8 cellular contexts compared by ENCODE assay signal in genomic region chr1:37931493-37932158, GRCh38. TPM values are rescaled to one million over a fixed set of nuclear protein-coding genes. Genes with fewer than 3 reads are reported as not detected.
DNase-seq lines count a peak whose midpoint lies in the region; ATAC-seq, FAIRE-seq and TF ChIP-seq lines count a peak whose summit lies in the region.

No MANE protein-coding gene starts in this region.

- peaks cover 7% of the 10 kb centered on the region for H3K79me2 ChIP-seq in HepG2 (ENCODE audit: insufficient read depth, low read length)

- ATAC-seq in GM19395 (IDR thresholded peaks at IDR 0.05; ENCODE audit: unreplicated experiment) (peak; percentile 88), HG03521 (IDR thresholded peaks at IDR 0.05; ENCODE audit: unreplicated experiment) (peak; percentile 95), HepG2 (peak; percentile 99)

- H3K27me3 ChIP-seq in HepG2 (ENCODE audit: control insufficient read depth in 1 of 2, insufficient read depth in 2 of 2, low read length in 2 of 2): no peaks in the 10 kb centered on the region

- H3K4me3 ChIP-seq in HepG2 (replicated peaks in 1 of 3; ENCODE audit: insufficient read depth in 1 of 3, low read depth in 2 of 3, low read length in 3 of 3): peak overlapping the region; percentile 84 to 90 (median 88)

- 4% methylated on average over 9 of the region's 58 CpGs for WGBS in HepG2 (ENCODE audit: low lambda C conversion rate)

- H3K4me1 ChIP-seq in HepG2 (ENCODE audit: insufficient read depth, low read length): peaks cover 23% of the 10 kb centered on the region

- H3K9ac ChIP-seq in HepG2 (ENCODE audit: insufficient read depth, low read depth, low read length): peak overlapping the region; percentile 70

- no peaks in the 10 kb centered on the region for H3K27me3 Mint-ChIP-seq in activated CD4-positive, alpha-beta T cell treated with anti-CD3 and anti-CD28 coated beads, Interleukin-2, amount 10 ng/mL, durations not matched to agents 7 days and 5 days
- no peaks in the 10 kb centered on the region for H3K27me3 Mint-ChIP-seq in dendritic cell treated with granulocyte-macrophage colony-stimulating factor and Interleukin-4, amounts not matched to agents 40 ng/mL and 50 ng/mL, for 4 days

- no TSS peak for BruUV-seq in HepG2 (replicated peaks; lab: Mats Ljungman, UMichigan)

- H4K20me1 ChIP-seq in HepG2 (ENCODE audit: insufficient read depth, low read length): no peaks in the 10 kb centered on the region; the same call in 1 of the 2 replicates

- H3K4me2 ChIP-seq in HepG2 (ENCODE audit: low read depth, low read length): peak overlapping the region; percentile 97

- H3K4me1 Mint-ChIP-seq in activated CD4-positive, alpha-beta T cell treated with anti-CD3 and anti-CD28 coated beads, Interleukin-2, amount 10 ng/mL, durations not matched to agents 7 days and 5 days: peaks cover 40% of the 10 kb centered on the region
- peaks cover 36% of the 10 kb centered on the region for H3K4me1 Mint-ChIP-seq in dendritic cell treated with granulocyte-macrophage colony-stimulating factor and Interleukin-4, amounts not matched to agents 40 ng/mL and 50 ng/mL, for 4 days (ENCODE audit: low read depth)

- no peak for TF ChIP-seq RAD21 in HepG2 (CRISPR knock-in tag; IDR thresholded peaks at IDR 0.05)

- CTCF ChIA-PET in activated CD4-positive, alpha-beta T cell treated with anti-CD3 and anti-CD28 coated beads, Interleukin-2, amount 10 ng/mL, durations not matched to agents 7 days and 5 days (lab: Charles Lee): interaction anchor here (0.5 to 1.7 kb wide), 11 partner anchors 8 to 702 kb away, joined by 3 to 9 read pairs (median 3); partner anchors contain the start of gene MTF1
- CTCF ChIA-PET in HepG2 (lab: Yijun Ruan, JAX; ENCODE audit: low intra/inter-chr PET ratio, low total read pairs): no interaction called here

- no peak for TF ChIP-seq CTCF in HepG2 (CRISPR knock-in tag; IDR thresholded peaks at IDR 0.05)

- H2AFZ ChIP-seq in HepG2 (ENCODE audit: low read length): no peak overlapping the region

- peak in 1 of 2 experiments; percentile 43; a peak in 1 of 4 replicates for TF ChIP-seq POLR2A in HepG2 (IDR thresholded peaks at IDR 0.05; ENCODE audit: insufficient read depth in 1 of 2, low read depth in 2 of 2, low read length in 2 of 2)

- peak overlapping the region; percentile 45 for H3K27ac ChIP-seq in HepG2 (ENCODE audit: extremely low read length, insufficient read depth, low read length)

- no peaks in the 10 kb centered on the region for H3K9me3 Mint-ChIP-seq in activated CD4-positive, alpha-beta T cell treated with anti-CD3 and anti-CD28 coated beads, Interleukin-2, amount 10 ng/mL, durations not matched to agents 7 days and 5 days
- no peaks in the 10 kb centered on the region for H3K9me3 Mint-ChIP-seq in dendritic cell treated with granulocyte-macrophage colony-stimulating factor and Interleukin-4, amounts not matched to agents 40 ng/mL and 50 ng/mL, for 4 days

- H3K27ac Mint-ChIP-seq in activated CD4-positive, alpha-beta T cell treated with anti-CD3 and anti-CD28 coated beads, Interleukin-2, amount 10 ng/mL, durations not matched to agents 7 days and 5 days: peak overlapping the region; percentile 76
- H3K27ac Mint-ChIP-seq in dendritic cell treated with granulocyte-macrophage colony-stimulating factor and Interleukin-4, amounts not matched to agents 40 ng/mL and 50 ng/mL, for 4 days: peak overlapping the region; percentile 87

- peaks cover 17% of the 10 kb centered on the region for H3K36me3 Mint-ChIP-seq in activated CD4-positive, alpha-beta T cell treated with anti-CD3 and anti-CD28 coated beads, Interleukin-2, amount 10 ng/mL, durations not matched to agents 7 days and 5 days (ENCODE audit: low read depth)
- H3K36me3 Mint-ChIP-seq in dendritic cell treated with granulocyte-macrophage colony-stimulating factor and Interleukin-4, amounts not matched to agents 40 ng/mL and 50 ng/mL, for 4 days (ENCODE audit: low read depth): peaks cover 53% of the 10 kb centered on the region

- FAIRE-seq in HepG2 (lab: Jason Lieb, UNC): peak; percentile 56

- POLR2A ChIA-PET in activated CD4-positive, alpha-beta T cell treated with anti-CD3 and anti-CD28 coated beads, Interleukin-2, amount 10 ng/mL, durations not matched to agents 7 days and 5 days (lab: Charles Lee): interaction anchor here (0.7 kb wide), 1 partner anchor 231 kb away, joined by 3 read pairs; no protein-coding TSS in a partner anchor
- POLR2A ChIA-PET in HepG2 (lab: Yijun Ruan, JAX): interaction anchor here (0.6 to 2.3 kb wide), 9 partner anchors 9 to 123 kb away, joined by 3 to 20 read pairs (median 4); partner anchors contain the start of genes INPP5B, MTF1 and YRDC

- H3K9me3 ChIP-seq in HepG2 (ENCODE audit: low read length): no peaks in the 10 kb centered on the region

- H3K36me3 ChIP-seq in HepG2 (replicated peaks in 1 of 2; ENCODE audit: control insufficient read depth in 1 of 2, insufficient read depth in 2 of 2, low read length in 2 of 2): no peaks in the 10 kb centered on the region

- peak overlapping the region; percentile 95 for H3K4me3 Mint-ChIP-seq in activated CD4-positive, alpha-beta T cell treated with anti-CD3 and anti-CD28 coated beads, Interleukin-2, amount 10 ng/mL, durations not matched to agents 7 days and 5 days
- H3K4me3 Mint-ChIP-seq in dendritic cell treated with granulocyte-macrophage colony-stimulating factor and Interleukin-4, amounts not matched to agents 40 ng/mL and 50 ng/mL, for 4 days: peak overlapping the region; percentile 93

- TF ChIP-seq EP300 in HepG2 (IDR thresholded peaks at IDR 0.05; ENCODE audit: low read depth in 2 of 2, low read length in 2 of 2) (no peak), HepG2 (CRISPR knock-in tag; IDR thresholded peaks at IDR 0.05; ENCODE audit: borderline replicate concordance) (no peak)

- in situ Hi-C loops in HepG2 (cut with HindIII; ENCODE audit: extremely low pct_ligation_motif_present, low pct_unique_long_range_greater_than_20kb): no loop called here

- DNase-seq in CD1c-positive myeloid dendritic cell (ENCODE audit: extremely low spot score) (peak; percentile 98), NCI-H69 (lab: John Stamatoyannopoulos, UW) (peak; percentile 96), HepG2 (ENCODE audit: low spot score) (peak; percentile 95)
- peak; percentile 98 for DNase-seq in activated CD4-positive, alpha-beta T cell treated with anti-CD3 and anti-CD28 coated beads, Interleukin-2, amount 10 ng/mL, durations not matched to agents 7 days and 5 days
- DNase-seq in stimulated activated CD4-positive, alpha-beta T cell treated with anti-CD3 and anti-CD28 coated beads, Interleukin-2, amount 100 ng/mL, for 4 hours (ENCODE audit: low read depth): peak; percentile 95

- intact Hi-C loops in dendritic cell treated with granulocyte-macrophage colony-stimulating factor and Interleukin-4, amounts not matched to agents 40 ng/mL and 50 ng/mL, for 4 days (cut with micrococcal nuclease): no loop called here
- intact Hi-C loops in HepG2 (cut with micrococcal nuclease; ENCODE audit: unreplicated experiment): loop anchor here (2.0 kb wide), 1 partner anchor 15 kb away; the partner anchor contains the start of gene INPP5B

RNA-seq across cellular contexts. Expression of gene INPP5B, which starts 15.2 kb away (rescaled TPM):
- total RNA-seq in activated CD4-positive, alpha-beta T cell treated with anti-CD3 and anti-CD28 coated beads, Interleukin-2, amount 10 ng/mL, durations not matched to agents 7 days and 5 days: 10 to 100 TPM; 31.5 to 33.8 TPM
- total RNA-seq in HepG2 (2016; rRNA removed; fragmentation: Illumina TruSeq; extraction: Trizol): 9.0 and 9.1 TPM in 2 replicates
- total RNA-seq in HepG2 (2016; cell fraction: cytosol; rRNA removed; fragmentation: Illumina TruSeq; extraction: Trizol; ENCODE audit: low read depth): 3.6 and 5.3 TPM in 2 replicates
- total RNA-seq in HepG2 (2016; cell fraction: insoluble cytoplasmic fraction; rRNA removed; fragmentation: Illumina TruSeq; extraction: Trizol): 8.8 and 11.3 TPM in 2 replicates
- 3.4 and 3.8 TPM in 2 replicates for total RNA-seq in HepG2 (2016; cell fraction: membrane; rRNA removed; fragmentation: Illumina TruSeq; extraction: Trizol)
- 7.2 and 10.1 TPM in 2 replicates for total RNA-seq in HepG2 (2016; cell fraction: nucleus; rRNA removed; fragmentation: Illumina TruSeq; extraction: Trizol)
- polyA plus RNA-seq in HepG2 (2011; rRNA removed): 9.8 and 10.9 TPM in 2 replicates
- polyA plus RNA-seq in HepG2 (2011; cell fraction: cytosol; rRNA removed): 5.7 and 7.2 TPM in 2 replicates
- 13.9 and 16.7 TPM in 2 replicates for polyA plus RNA-seq in HepG2 (2011; cell fraction: nucleus; rRNA removed)
- 6.0 and 6.2 TPM in 2 replicates for polyA plus RNA-seq in HepG2 (2012)
- 0.57 and 0.60 TPM in 2 replicates for polyA plus RNA-seq in HepG2 (2016; cell fraction: cytosol; fragmentation: Illumina TruSeq; extraction: Trizol; ENCODE audit: low read depth)
- 5.8 and 6.1 TPM in 2 replicates for polyA plus RNA-seq in HepG2 (2016; cell fraction: insoluble cytoplasmic fraction; fragmentation: Illumina TruSeq; extraction: Trizol; ENCODE audit: low read depth)
- polyA plus RNA-seq in HepG2 (2016; cell fraction: membrane; fragmentation: Illumina TruSeq; extraction: Trizol; ENCODE audit: low read depth): 1.4 and 1.6 TPM in 2 replicates
- polyA plus RNA-seq in HepG2 (2016; cell fraction: nucleus; fragmentation: Illumina TruSeq; extraction: Trizol; ENCODE audit: insufficient read depth, low read depth): 9.0 and 10.2 TPM in 2 replicates
- polyA minus RNA-seq in HepG2 (2011; rRNA and poly(A)+ RNA removed; ENCODE audit: low replicate concordance): 10.5 and 25.4 TPM in 2 replicates
- 6.4 and 9.1 TPM in 2 replicates for polyA minus RNA-seq in HepG2 (2011; cell fraction: cytosol; rRNA and poly(A)+ RNA removed)
- 20.9 and 33.6 TPM in 2 replicates for polyA minus RNA-seq in HepG2 (2011; cell fraction: nucleus; rRNA and poly(A)+ RNA removed)

RNA-seq across cellular contexts. Expression of gene SF3A3, which starts 58.2 kb away (rescaled TPM):
- 100 to 1,000 TPM in 1 of 2 experiments, 10 to 100 TPM in 1; 80.9 to 110 TPM for total RNA-seq in activated CD4-positive, alpha-beta T cell treated with anti-CD3 and anti-CD28 coated beads, Interleukin-2, amount 10 ng/mL, durations not matched to agents 7 days and 5 days
- 122 and 189 TPM in 2 replicates for total RNA-seq in HepG2 (2016; rRNA removed; fragmentation: Illumina TruSeq; extraction: Trizol)
- total RNA-seq in HepG2 (2016; cell fraction: cytosol; rRNA removed; fragmentation: Illumina TruSeq; extraction: Trizol; ENCODE audit: low read depth): 18.5 and 25.3 TPM in 2 replicates
- total RNA-seq in HepG2 (2016; cell fraction: insoluble cytoplasmic fraction; rRNA removed; fragmentation: Illumina TruSeq; extraction: Trizol): 132 and 186 TPM in 2 replicates
- total RNA-seq in HepG2 (2016; cell fraction: membrane; rRNA removed; fragmentation: Illumina TruSeq; extraction: Trizol): 29.8 and 36.9 TPM in 2 replicates
- total RNA-seq in HepG2 (2016; cell fraction: nucleus; rRNA removed; fragmentation: Illumina TruSeq; extraction: Trizol): 74.7 and 82.3 TPM in 2 replicates
- polyA plus RNA-seq in HepG2 (2011; rRNA removed): 24.1 and 31.6 TPM in 2 replicates
- 16.2 and 22.5 TPM in 2 replicates for polyA plus RNA-seq in HepG2 (2011; cell fraction: cytosol; rRNA removed)
- 24.3 and 33.1 TPM in 2 replicates for polyA plus RNA-seq in HepG2 (2011; cell fraction: nucleus; rRNA removed)
- polyA plus RNA-seq in HepG2 (2012): 47.3 and 68.3 TPM in 2 replicates
- 8.8 and 10.6 TPM in 2 replicates for polyA plus RNA-seq in HepG2 (2016; cell fraction: cytosol; fragmentation: Illumina TruSeq; extraction: Trizol; ENCODE audit: low read depth)
- 124 and 134 TPM in 2 replicates for polyA plus RNA-seq in HepG2 (2016; cell fraction: insoluble cytoplasmic fraction; fragmentation: Illumina TruSeq; extraction: Trizol; ENCODE audit: low read depth)
- polyA plus RNA-seq in HepG2 (2016; cell fraction: membrane; fragmentation: Illumina TruSeq; extraction: Trizol; ENCODE audit: low read depth): 11.0 and 11.3 TPM in 2 replicates
- 54.3 and 57.2 TPM in 2 replicates for polyA plus RNA-seq in HepG2 (2016; cell fraction: nucleus; fragmentation: Illumina TruSeq; extraction: Trizol; ENCODE audit: insufficient read depth, low read depth)
- polyA minus RNA-seq in HepG2 (2011; rRNA and poly(A)+ RNA removed; ENCODE audit: low replicate concordance): 13.7 and 41.0 TPM in 2 replicates
- 34.7 and 37.0 TPM in 2 replicates for polyA minus RNA-seq in HepG2 (2011; cell fraction: cytosol; rRNA and poly(A)+ RNA removed)
- polyA minus RNA-seq in HepG2 (2011; cell fraction: nucleus; rRNA and poly(A)+ RNA removed): 42.7 and 58.1 TPM in 2 replicates

Comparison
In these comparisons a context has a peak if more than half of its experiments do, and no peak if none do; other contexts are left out.
1. Peak in every context shown above with its lines: DNase-seq, ATAC-seq, H3K4me3 ChIP-seq and H3K27ac ChIP-seq.